Comparison of ENCODE assay signal across 1 cellular context in the genomic region with DNA sequence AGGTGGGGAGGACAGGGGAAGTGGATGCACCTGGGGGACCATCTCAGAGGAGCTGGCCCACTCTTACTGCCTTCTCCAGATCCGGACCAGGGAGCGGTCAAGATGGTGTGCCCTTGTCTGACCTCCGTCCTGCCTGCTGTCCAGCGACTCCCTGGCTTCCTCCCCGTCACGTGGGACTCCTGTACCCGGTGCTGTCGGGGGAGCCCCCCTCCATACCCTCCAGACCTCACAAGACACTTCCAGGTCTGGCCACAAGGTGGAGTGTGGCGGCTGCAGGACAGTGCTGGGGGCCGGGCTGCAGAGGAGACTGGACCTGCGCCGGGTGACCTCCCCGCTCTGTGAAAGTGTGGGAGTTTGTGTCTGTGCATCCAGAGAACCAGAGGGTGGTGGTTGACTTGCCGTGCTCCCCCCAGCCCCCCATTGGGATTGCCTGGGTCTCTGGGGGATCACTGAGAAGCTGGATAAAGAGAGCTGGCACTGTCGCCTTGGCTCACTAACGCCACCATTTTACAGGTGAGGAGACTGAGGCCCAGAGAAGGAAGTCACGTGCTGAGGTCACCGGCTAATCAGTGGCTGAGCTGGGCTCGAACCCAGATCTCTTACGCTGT.
TF ChIP-seq lines count a peak whose summit lies in the region.

No MANE protein-coding gene starts in this region.

TF ChIP-seq in HepG2, 621 proteins besides CTCF, POLR2A, EP300 and RAD21 (continued from another document and continues in another):
- no peak for TF ChIP-seq ZNF34 (CRISPR knock-in tag; IDR thresholded peaks at IDR 0.05; ENCODE audit: borderline replicate concordance)
- no peak for TF ChIP-seq BCL6 (CRISPR knock-in tag; IDR thresholded peaks at IDR 0.05)
- TF ChIP-seq PCBP1 (IDR thresholded peaks at IDR 0.05; ENCODE audit: borderline replicate concordance, low read depth, low read length), result no peak
- no peak for TF ChIP-seq PHF20 (CRISPR knock-in tag; IDR thresholded peaks at IDR 0.05)
- TF ChIP-seq, protein P1, sequence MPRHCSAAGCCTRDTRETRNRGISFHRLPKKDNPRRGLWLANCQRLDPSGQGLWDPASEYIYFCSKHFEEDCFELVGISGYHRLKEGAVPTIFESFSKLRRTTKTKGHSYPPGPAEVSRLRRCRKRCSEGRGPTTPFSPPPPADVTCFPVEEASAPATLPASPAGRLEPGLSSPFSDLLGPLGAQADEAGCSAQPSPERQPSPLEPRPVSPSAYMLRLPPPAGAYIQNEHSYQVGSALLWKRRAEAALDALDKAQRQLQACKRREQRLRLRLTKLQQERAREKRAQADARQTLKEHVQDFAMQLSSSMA (CRISPR knock-in tag; IDR thresholded peaks at IDR 0.05), result no peak
- TF ChIP-seq, protein P2, sequence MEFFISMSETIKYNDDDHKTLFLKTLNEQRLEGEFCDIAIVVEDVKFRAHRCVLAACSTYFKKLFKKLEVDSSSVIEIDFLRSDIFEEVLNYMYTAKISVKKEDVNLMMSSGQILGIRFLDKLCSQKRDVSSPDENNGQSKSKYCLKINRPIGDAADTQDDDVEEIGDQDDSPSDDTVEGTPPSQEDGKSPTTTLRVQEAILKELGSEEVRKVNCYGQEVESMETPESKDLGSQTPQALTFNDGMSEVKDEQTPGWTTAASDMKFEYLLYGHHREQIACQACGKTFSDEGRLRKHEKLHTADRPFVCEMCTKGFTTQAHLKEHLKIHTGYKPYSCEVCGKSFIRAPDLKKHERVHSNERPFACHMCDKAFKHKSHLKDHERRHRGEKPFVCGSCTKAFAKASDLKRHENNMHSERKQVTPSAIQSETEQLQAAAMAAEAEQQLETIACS (CRISPR knock-in tag; IDR thresholded peaks at IDR 0.05), result no peak
- no peak for TF ChIP-seq RARA (CRISPR knock-in tag; IDR thresholded peaks at IDR 0.05)
- TF ChIP-seq, protein P3, sequence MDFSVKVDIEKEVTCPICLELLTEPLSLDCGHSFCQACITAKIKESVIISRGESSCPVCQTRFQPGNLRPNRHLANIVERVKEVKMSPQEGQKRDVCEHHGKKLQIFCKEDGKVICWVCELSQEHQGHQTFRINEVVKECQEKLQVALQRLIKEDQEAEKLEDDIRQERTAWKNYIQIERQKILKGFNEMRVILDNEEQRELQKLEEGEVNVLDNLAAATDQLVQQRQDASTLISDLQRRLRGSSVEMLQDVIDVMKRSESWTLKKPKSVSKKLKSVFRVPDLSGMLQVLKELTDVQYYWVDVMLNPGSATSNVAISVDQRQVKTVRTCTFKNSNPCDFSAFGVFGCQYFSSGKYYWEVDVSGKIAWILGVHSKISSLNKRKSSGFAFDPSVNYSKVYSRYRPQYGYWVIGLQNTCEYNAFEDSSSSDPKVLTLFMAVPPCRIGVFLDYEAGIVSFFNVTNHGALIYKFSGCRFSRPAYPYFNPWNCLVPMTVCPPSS (IDR thresholded peaks at IDR 0.05), result no peak
- TF ChIP-seq, protein P4, sequence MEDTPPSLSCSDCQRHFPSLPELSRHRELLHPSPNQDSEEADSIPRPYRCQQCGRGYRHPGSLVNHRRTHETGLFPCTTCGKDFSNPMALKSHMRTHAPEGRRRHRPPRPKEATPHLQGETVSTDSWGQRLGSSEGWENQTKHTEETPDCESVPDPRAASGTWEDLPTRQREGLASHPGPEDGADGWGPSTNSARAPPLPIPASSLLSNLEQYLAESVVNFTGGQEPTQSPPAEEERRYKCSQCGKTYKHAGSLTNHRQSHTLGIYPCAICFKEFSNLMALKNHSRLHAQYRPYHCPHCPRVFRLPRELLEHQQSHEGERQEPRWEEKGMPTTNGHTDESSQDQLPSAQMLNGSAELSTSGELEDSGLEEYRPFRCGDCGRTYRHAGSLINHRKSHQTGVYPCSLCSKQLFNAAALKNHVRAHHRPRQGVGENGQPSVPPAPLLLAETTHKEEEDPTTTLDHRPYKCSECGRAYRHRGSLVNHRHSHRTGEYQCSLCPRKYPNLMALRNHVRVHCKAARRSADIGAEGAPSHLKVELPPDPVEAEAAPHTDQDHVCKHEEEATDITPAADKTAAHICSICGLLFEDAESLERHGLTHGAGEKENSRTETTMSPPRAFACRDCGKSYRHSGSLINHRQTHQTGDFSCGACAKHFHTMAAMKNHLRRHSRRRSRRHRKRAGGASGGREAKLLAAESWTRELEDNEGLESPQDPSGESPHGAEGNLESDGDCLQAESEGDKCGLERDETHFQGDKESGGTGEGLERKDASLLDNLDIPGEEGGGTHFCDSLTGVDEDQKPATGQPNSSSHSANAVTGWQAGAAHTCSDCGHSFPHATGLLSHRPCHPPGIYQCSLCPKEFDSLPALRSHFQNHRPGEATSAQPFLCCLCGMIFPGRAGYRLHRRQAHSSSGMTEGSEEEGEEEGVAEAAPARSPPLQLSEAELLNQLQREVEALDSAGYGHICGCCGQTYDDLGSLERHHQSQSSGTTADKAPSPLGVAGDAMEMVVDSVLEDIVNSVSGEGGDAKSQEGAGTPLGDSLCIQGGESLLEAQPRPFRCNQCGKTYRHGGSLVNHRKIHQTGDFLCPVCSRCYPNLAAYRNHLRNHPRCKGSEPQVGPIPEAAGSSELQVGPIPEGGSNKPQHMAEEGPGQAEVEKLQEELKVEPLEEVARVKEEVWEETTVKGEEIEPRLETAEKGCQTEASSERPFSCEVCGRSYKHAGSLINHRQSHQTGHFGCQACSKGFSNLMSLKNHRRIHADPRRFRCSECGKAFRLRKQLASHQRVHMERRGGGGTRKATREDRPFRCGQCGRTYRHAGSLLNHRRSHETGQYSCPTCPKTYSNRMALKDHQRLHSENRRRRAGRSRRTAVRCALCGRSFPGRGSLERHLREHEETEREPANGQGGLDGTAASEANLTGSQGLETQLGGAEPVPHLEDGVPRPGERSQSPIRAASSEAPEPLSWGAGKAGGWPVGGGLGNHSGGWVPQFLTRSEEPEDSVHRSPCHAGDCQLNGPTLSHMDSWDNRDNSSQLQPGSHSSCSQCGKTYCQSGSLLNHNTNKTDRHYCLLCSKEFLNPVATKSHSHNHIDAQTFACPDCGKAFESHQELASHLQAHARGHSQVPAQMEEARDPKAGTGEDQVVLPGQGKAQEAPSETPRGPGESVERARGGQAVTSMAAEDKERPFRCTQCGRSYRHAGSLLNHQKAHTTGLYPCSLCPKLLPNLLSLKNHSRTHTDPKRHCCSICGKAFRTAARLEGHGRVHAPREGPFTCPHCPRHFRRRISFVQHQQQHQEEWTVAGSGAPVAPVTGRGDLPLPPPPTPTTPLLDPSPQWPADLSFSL (CRISPR knock-in tag; IDR thresholded peaks at IDR 0.05), result no peak
- TF ChIP-seq LCORL (IDR thresholded peaks at IDR 0.05), result no peak
- peak; percentile 34; the same call in 1 of the 2 replicates for TF ChIP-seq LCORL (CRISPR knock-in tag; IDR thresholded peaks at IDR 0.05)
- TF ChIP-seq ZNF879 (CRISPR knock-in tag; IDR thresholded peaks at IDR 0.05), result no peak
- TF ChIP-seq EEA1 (CRISPR knock-in tag; IDR thresholded peaks at IDR 0.05; ENCODE audit: borderline replicate concordance), result 0 out of 2 replicates have a peak, but pooled peaks have one; percentile 55
- no peak for TF ChIP-seq MATR3 (CRISPR knock-in tag; IDR thresholded peaks at IDR 0.05)
- no peak for TF ChIP-seq SP140L (CRISPR knock-in tag; IDR thresholded peaks at IDR 0.05; ENCODE audit: borderline replicate concordance)
- no peak for TF ChIP-seq BRD4 (CRISPR knock-in tag; IDR thresholded peaks at IDR 0.05)
- TF ChIP-seq ZNF788 (CRISPR knock-in tag; IDR thresholded peaks at IDR 0.05; ENCODE audit: borderline replicate concordance), result peak; percentile 56; the same call in 1 of the 2 replicates
- TF ChIP-seq, protein P5, sequence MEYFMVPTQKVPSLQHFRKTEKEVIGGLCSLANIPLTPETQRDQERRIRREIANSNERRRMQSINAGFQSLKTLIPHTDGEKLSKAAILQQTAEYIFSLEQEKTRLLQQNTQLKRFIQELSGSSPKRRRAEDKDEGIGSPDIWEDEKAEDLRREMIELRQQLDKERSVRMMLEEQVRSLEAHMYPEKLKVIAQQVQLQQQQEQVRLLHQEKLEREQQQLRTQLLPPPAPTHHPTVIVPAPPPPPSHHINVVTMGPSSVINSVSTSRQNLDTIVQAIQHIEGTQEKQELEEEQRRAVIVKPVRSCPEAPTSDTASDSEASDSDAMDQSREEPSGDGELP (IDR thresholded peaks at IDR 0.05; ENCODE audit: borderline replicate concordance, low read depth), result no peak
- TF ChIP-seq TGIF2 (CRISPR knock-in tag; IDR thresholded peaks at IDR 0.05), result no peak
- TF ChIP-seq, protein P6, sequence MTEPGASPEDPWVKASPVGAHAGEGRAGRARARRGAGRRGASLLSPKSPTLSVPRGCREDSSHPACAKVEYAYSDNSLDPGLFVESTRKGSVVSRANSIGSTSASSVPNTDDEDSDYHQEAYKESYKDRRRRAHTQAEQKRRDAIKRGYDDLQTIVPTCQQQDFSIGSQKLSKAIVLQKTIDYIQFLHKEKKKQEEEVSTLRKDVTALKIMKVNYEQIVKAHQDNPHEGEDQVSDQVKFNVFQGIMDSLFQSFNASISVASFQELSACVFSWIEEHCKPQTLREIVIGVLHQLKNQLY (CRISPR knock-in tag; IDR thresholded peaks at IDR 0.05), result no peak
- TF ChIP-seq CBX5 (CRISPR knock-in tag; IDR thresholded peaks at IDR 0.05; ENCODE audit: borderline replicate concordance), result no peak
- TF ChIP-seq, protein P7, sequence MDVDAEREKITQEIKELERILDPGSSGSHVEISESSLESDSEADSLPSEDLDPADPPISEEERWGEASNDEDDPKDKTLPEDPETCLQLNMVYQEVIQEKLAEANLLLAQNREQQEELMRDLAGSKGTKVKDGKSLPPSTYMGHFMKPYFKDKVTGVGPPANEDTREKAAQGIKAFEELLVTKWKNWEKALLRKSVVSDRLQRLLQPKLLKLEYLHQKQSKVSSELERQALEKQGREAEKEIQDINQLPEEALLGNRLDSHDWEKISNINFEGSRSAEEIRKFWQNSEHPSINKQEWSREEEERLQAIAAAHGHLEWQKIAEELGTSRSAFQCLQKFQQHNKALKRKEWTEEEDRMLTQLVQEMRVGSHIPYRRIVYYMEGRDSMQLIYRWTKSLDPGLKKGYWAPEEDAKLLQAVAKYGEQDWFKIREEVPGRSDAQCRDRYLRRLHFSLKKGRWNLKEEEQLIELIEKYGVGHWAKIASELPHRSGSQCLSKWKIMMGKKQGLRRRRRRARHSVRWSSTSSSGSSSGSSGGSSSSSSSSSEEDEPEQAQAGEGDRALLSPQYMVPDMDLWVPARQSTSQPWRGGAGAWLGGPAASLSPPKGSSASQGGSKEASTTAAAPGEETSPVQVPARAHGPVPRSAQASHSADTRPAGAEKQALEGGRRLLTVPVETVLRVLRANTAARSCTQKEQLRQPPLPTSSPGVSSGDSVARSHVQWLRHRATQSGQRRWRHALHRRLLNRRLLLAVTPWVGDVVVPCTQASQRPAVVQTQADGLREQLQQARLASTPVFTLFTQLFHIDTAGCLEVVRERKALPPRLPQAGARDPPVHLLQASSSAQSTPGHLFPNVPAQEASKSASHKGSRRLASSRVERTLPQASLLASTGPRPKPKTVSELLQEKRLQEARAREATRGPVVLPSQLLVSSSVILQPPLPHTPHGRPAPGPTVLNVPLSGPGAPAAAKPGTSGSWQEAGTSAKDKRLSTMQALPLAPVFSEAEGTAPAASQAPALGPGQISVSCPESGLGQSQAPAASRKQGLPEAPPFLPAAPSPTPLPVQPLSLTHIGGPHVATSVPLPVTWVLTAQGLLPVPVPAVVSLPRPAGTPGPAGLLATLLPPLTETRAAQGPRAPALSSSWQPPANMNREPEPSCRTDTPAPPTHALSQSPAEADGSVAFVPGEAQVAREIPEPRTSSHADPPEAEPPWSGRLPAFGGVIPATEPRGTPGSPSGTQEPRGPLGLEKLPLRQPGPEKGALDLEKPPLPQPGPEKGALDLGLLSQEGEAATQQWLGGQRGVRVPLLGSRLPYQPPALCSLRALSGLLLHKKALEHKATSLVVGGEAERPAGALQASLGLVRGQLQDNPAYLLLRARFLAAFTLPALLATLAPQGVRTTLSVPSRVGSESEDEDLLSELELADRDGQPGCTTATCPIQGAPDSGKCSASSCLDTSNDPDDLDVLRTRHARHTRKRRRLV (CRISPR knock-in tag; IDR thresholded peaks at IDR 0.05), result no peak
- no peak for TF ChIP-seq HOXA5 (CRISPR knock-in tag; IDR thresholded peaks at IDR 0.05)
- no peak for TF ChIP-seq TBL1XR1 (IDR thresholded peaks at IDR 0.05; ENCODE audit: borderline replicate concordance, low read length, partially characterized antibody)
- TF ChIP-seq MAFG (CRISPR knock-in tag; IDR thresholded peaks at IDR 0.05), result no peak
- no peak for TF ChIP-seq ZNF816 (CRISPR knock-in tag; IDR thresholded peaks at IDR 0.05; ENCODE audit: borderline replicate concordance)
- TF ChIP-seq SRSF9 (IDR thresholded peaks at IDR 0.05; ENCODE audit: borderline replicate concordance, insufficient read depth, low read depth, low read length, poor library complexity, severe bottlenecking), result no peak
- TF ChIP-seq ZNF160 (CRISPR knock-in tag; IDR thresholded peaks at IDR 0.05), result no peak
- TF ChIP-seq ZNF563 (CRISPR knock-in tag; IDR thresholded peaks at IDR 0.05), result no peak
- TF ChIP-seq ZNF761 (CRISPR knock-in tag; conservative IDR thresholded peaks at IDR 0.05), result no peak
- TF ChIP-seq, protein P8, sequence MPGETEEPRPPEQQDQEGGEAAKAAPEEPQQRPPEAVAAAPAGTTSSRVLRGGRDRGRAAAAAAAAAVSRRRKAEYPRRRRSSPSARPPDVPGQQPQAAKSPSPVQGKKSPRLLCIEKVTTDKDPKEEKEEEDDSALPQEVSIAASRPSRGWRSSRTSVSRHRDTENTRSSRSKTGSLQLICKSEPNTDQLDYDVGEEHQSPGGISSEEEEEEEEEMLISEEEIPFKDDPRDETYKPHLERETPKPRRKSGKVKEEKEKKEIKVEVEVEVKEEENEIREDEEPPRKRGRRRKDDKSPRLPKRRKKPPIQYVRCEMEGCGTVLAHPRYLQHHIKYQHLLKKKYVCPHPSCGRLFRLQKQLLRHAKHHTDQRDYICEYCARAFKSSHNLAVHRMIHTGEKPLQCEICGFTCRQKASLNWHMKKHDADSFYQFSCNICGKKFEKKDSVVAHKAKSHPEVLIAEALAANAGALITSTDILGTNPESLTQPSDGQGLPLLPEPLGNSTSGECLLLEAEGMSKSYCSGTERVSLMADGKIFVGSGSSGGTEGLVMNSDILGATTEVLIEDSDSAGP (CRISPR knock-in tag; IDR thresholded peaks at IDR 0.05; ENCODE audit: borderline replicate concordance), result peak; percentile 23; the same call in 1 of the 2 replicates
- peak; percentile 88 for TF ChIP-seq XRCC5 (optimal IDR thresholded peaks at IDR 0.05; ENCODE audit: low read length)
- no peak for TF ChIP-seq ATM (IDR thresholded peaks at IDR 0.05; ENCODE audit: borderline replicate concordance)
